1 cellular context compared by ENCODE assay signal in genomic region chr18:712401-713134, GRCh38.
TF ChIP-seq lines count a peak whose summit lies in the region.

Gene ENOSF1, minus strand, starts transcription at chr18:712630. Its CDS starts 43 bp downstream, at chr18:712587.

TF ChIP-seq in HepG2, 621 proteins besides CTCF, POLR2A, EP300 and RAD21 (continued from another document and continues in another):
- TF ChIP-seq, protein P1, sequence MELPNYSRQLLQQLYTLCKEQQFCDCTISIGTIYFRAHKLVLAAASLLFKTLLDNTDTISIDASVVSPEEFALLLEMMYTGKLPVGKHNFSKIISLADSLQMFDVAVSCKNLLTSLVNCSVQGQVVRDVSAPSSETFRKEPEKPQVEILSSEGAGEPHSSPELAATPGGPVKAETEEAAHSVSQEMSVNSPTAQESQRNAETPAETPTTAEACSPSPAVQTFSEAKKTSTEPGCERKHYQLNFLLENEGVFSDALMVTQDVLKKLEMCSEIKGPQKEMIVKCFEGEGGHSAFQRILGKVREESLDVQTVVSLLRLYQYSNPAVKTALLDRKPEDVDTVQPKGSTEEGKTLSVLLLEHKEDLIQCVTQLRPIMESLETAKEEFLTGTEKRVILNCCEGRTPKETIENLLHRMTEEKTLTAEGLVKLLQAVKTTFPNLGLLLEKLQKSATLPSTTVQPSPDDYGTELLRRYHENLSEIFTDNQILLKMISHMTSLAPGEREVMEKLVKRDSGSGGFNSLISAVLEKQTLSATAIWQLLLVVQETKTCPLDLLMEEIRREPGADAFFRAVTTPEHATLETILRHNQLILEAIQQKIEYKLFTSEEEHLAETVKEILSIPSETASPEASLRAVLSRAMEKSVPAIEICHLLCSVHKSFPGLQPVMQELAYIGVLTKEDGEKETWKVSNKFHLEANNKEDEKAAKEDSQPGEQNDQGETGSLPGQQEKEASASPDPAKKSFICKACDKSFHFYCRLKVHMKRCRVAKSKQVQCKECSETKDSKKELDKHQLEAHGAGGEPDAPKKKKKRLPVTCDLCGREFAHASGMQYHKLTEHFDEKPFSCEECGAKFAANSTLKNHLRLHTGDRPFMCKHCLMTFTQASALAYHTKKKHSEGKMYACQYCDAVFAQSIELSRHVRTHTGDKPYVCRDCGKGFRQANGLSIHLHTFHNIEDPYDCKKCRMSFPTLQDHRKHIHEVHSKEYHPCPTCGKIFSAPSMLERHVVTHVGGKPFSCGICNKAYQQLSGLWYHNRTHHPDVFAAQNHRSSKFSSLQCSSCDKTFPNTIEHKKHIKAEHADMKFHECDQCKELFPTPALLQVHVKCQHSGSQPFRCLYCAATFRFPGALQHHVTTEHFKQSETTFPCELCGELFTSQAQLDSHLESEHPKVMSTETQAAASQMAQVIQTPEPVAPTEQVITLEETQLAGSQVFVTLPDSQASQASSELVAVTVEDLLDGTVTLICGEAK (IDR thresholded peaks at IDR 0.05): no peak
- TF ChIP-seq, protein P1 (CRISPR knock-in tag; IDR thresholded peaks at IDR 0.05): 0 out of 2 replicates have a peak, but pooled peaks have one; percentile 48
- no peak for TF ChIP-seq TGIF2 (CRISPR knock-in tag; IDR thresholded peaks at IDR 0.05)
- TF ChIP-seq MATR3 (CRISPR knock-in tag; IDR thresholded peaks at IDR 0.05): no peak
- peak; percentile 95 for TF ChIP-seq ZBTB38 (CRISPR knock-in tag; IDR thresholded peaks at IDR 0.05)
- no peak for TF ChIP-seq CBX1 (IDR thresholded peaks at IDR 0.05; ENCODE audit: low read depth)
- TF ChIP-seq ZNF790 (CRISPR knock-in tag; IDR thresholded peaks at IDR 0.05; ENCODE audit: borderline replicate concordance): peak; percentile 97; the same call in 1 of the 2 replicates
- no peak for TF ChIP-seq ZKSCAN8 (CRISPR knock-in tag; IDR thresholded peaks at IDR 0.05; ENCODE audit: borderline replicate concordance)
- 0 out of 2 replicates have a peak, but pooled peaks have one; percentile 1 for TF ChIP-seq PBX3 (CRISPR knock-in tag; IDR thresholded peaks at IDR 0.05; ENCODE audit: borderline replicate concordance)
- TF ChIP-seq, protein P2, sequence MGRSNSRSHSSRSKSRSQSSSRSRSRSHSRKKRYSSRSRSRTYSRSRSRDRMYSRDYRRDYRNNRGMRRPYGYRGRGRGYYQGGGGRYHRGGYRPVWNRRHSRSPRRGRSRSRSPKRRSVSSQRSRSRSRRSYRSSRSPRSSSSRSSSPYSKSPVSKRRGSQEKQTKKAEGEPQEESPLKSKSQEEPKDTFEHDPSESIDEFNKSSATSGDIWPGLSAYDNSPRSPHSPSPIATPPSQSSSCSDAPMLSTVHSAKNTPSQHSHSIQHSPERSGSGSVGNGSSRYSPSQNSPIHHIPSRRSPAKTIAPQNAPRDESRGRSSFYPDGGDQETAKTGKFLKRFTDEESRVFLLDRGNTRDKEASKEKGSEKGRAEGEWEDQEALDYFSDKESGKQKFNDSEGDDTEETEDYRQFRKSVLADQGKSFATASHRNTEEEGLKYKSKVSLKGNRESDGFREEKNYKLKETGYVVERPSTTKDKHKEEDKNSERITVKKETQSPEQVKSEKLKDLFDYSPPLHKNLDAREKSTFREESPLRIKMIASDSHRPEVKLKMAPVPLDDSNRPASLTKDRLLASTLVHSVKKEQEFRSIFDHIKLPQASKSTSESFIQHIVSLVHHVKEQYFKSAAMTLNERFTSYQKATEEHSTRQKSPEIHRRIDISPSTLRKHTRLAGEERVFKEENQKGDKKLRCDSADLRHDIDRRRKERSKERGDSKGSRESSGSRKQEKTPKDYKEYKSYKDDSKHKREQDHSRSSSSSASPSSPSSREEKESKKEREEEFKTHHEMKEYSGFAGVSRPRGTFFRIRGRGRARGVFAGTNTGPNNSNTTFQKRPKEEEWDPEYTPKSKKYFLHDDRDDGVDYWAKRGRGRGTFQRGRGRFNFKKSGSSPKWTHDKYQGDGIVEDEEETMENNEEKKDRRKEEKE (IDR thresholded peaks at IDR 0.05): no peak
- TF ChIP-seq AGO2 (optimal IDR thresholded peaks at IDR 0.05; ENCODE audit: low read depth, low read length): peak; percentile 78
- TF ChIP-seq, protein P3, sequence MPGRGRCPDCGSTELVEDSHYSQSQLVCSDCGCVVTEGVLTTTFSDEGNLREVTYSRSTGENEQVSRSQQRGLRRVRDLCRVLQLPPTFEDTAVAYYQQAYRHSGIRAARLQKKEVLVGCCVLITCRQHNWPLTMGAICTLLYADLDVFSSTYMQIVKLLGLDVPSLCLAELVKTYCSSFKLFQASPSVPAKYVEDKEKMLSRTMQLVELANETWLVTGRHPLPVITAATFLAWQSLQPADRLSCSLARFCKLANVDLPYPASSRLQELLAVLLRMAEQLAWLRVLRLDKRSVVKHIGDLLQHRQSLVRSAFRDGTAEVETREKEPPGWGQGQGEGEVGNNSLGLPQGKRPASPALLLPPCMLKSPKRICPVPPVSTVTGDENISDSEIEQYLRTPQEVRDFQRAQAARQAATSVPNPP (CRISPR knock-in tag; IDR thresholded peaks at IDR 0.05): no peak
- no peak for TF ChIP-seq ZNF713 (CRISPR knock-in tag; IDR thresholded peaks at IDR 0.05)
- TF ChIP-seq KDM5A (IDR thresholded peaks at IDR 0.05; ENCODE audit: borderline replicate concordance, low read length): no peak
- peak; percentile 27; the same call in 1 of the 2 replicates for TF ChIP-seq KAT8 (CRISPR knock-in tag; IDR thresholded peaks at IDR 0.05)
- peak; percentile 55; the same call in 1 of the 2 replicates for TF ChIP-seq MED1 (CRISPR knock-in tag; IDR thresholded peaks at IDR 0.05)
- no peak for TF ChIP-seq ZNF468 (CRISPR knock-in tag; IDR thresholded peaks at IDR 0.05)
- no peak for TF ChIP-seq GATAD2A (CRISPR knock-in tag; IDR thresholded peaks at IDR 0.05)
- peak; percentile 85 for TF ChIP-seq ZBTB33 (CRISPR knock-in tag; IDR thresholded peaks at IDR 0.05)
- no peak for TF ChIP-seq ZBTB3 (CRISPR knock-in tag; IDR thresholded peaks at IDR 0.05; ENCODE audit: borderline replicate concordance, low read depth)
- TF ChIP-seq, protein P4, sequence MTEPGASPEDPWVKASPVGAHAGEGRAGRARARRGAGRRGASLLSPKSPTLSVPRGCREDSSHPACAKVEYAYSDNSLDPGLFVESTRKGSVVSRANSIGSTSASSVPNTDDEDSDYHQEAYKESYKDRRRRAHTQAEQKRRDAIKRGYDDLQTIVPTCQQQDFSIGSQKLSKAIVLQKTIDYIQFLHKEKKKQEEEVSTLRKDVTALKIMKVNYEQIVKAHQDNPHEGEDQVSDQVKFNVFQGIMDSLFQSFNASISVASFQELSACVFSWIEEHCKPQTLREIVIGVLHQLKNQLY (CRISPR knock-in tag; IDR thresholded peaks at IDR 0.05): no peak
- TF ChIP-seq ZKSCAN5 (CRISPR knock-in tag; IDR thresholded peaks at IDR 0.05): no peak
- TF ChIP-seq ZNF563 (CRISPR knock-in tag; IDR thresholded peaks at IDR 0.05): peak; percentile 98
- no peak for TF ChIP-seq MBNL3 (CRISPR knock-in tag; conservative IDR thresholded peaks at IDR 0.05)
- TF ChIP-seq RXRA (CRISPR knock-in tag; IDR thresholded peaks at IDR 0.05): peak; percentile 85
- peak; percentile 74 for TF ChIP-seq PHF8 (CRISPR knock-in tag; IDR thresholded peaks at IDR 0.05)
- TF ChIP-seq, protein P5, sequence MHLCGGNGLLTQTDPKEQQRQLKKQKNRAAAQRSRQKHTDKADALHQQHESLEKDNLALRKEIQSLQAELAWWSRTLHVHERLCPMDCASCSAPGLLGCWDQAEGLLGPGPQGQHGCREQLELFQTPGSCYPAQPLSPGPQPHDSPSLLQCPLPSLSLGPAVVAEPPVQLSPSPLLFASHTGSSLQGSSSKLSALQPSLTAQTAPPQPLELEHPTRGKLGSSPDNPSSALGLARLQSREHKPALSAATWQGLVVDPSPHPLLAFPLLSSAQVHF (CRISPR knock-in tag; IDR thresholded peaks at IDR 0.05): 0 out of 2 replicates have a peak, but pooled peaks have one; percentile 49
- TF ChIP-seq RAD51 (IDR thresholded peaks at IDR 0.05; ENCODE audit: borderline replicate concordance): no peak
- TF ChIP-seq MAFG (CRISPR knock-in tag; IDR thresholded peaks at IDR 0.05): no peak
- TF ChIP-seq, protein P6, sequence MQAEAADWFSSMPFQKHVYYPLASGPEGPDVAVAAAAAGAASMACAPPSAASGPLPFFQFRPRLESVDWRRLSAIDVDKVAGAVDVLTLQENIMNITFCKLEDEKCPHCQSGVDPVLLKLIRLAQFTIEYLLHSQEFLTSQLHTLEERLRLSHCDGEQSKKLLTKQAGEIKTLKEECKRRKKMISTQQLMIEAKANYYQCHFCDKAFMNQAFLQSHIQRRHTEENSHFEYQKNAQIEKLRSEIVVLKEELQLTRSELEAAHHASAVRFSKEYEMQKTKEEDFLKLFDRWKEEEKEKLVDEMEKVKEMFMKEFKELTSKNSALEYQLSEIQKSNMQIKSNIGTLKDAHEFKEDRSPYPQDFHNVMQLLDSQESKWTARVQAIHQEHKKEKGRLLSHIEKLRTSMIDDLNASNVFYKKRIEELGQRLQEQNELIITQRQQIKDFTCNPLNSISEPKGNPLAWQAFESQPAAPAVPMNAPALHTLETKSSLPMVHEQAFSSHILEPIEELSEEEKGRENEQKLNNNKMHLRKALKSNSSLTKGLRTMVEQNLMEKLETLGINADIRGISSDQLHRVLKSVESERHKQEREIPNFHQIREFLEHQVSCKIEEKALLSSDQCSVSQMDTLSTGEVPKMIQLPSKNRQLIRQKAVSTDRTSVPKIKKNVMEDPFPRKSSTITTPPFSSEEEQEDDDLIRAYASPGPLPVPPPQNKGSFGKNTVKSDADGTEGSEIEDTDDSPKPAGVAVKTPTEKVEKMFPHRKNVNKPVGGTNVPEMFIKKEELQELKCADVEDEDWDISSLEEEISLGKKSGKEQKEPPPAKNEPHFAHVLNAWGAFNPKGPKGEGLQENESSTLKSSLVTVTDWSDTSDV (CRISPR knock-in tag; IDR thresholded peaks at IDR 0.05): no peak
- TF ChIP-seq, protein P7, sequence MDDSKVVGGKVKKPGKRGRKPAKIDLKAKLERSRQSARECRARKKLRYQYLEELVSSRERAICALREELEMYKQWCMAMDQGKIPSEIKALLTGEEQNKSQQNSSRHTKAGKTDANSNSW (CRISPR knock-in tag; IDR thresholded peaks at IDR 0.05; ENCODE audit: borderline replicate concordance): peak; percentile 11; the same call in 1 of the 2 replicates
- TF ChIP-seq NFE2L2 (IDR thresholded peaks at IDR 0.05; ENCODE audit: low read length): no peak
- TF ChIP-seq FOXA1 (IDR thresholded peaks at IDR 0.05): no peak
- 0 out of 2 replicates have a peak, but pooled peaks have one; percentile 12 for TF ChIP-seq FOXA1 (CRISPR knock-in tag; IDR thresholded peaks at IDR 0.05)
- TF ChIP-seq, protein P8, sequence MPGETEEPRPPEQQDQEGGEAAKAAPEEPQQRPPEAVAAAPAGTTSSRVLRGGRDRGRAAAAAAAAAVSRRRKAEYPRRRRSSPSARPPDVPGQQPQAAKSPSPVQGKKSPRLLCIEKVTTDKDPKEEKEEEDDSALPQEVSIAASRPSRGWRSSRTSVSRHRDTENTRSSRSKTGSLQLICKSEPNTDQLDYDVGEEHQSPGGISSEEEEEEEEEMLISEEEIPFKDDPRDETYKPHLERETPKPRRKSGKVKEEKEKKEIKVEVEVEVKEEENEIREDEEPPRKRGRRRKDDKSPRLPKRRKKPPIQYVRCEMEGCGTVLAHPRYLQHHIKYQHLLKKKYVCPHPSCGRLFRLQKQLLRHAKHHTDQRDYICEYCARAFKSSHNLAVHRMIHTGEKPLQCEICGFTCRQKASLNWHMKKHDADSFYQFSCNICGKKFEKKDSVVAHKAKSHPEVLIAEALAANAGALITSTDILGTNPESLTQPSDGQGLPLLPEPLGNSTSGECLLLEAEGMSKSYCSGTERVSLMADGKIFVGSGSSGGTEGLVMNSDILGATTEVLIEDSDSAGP (CRISPR knock-in tag; IDR thresholded peaks at IDR 0.05; ENCODE audit: borderline replicate concordance): peak; percentile 71
- no peak for TF ChIP-seq NFATC3 (CRISPR knock-in tag; IDR thresholded peaks at IDR 0.05)
- peak; percentile 98 for TF ChIP-seq ZNF607 (CRISPR knock-in tag; IDR thresholded peaks at IDR 0.05; ENCODE audit: borderline replicate concordance)
- no peak for TF ChIP-seq ZNF720 (CRISPR knock-in tag; IDR thresholded peaks at IDR 0.05)
- no peak for TF ChIP-seq ZBTB20 (CRISPR knock-in tag; IDR thresholded peaks at IDR 0.05; ENCODE audit: borderline replicate concordance, low read depth)
